23 cellular contexts compared by ENCODE assay signal in the genomic region with DNA sequence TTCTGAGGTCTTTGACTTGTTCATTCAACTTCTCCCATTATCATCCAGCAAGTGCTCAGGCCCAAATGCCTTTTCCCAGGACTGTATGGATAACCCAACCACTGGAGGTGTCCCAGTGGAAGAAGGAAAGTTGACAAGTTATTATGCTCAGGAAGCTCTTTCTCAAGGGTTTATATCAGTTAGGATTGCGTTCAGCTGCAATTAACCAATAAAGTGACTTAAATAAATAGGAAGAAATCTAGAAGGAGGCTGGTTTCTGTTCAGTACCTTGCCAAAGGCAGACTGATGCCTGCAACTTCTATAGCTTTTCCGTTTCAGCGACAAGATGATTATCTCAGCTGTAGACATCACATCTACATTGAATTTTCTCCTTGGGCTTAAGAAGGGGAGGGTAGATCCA.
"Had no signal": no experiment of that assay in that cellular context is flagged by ENCODE, and none has a peak within 500 bp of the region (broad histone marks: within the 10 kb centered on the region; RNA-seq: fewer than 3 reads in every experiment).

No MANE protein-coding gene starts in this region.

- ATAC-seq: activated T-cell treated with anti-CD3 and anti-CD28 coated beads, Interleukin-2, amount 50 U/mL, for 72 hours; effector memory CD8-positive, alpha-beta T cell had no signal

- H3K27ac ChIP-seq: brain microvascular endothelial cell, epithelial cell of prostate, esophagus squamous epithelium, VCaP had no signal

- H3K27me3 ChIP-seq: brain microvascular endothelial cell, esophagus squamous epithelium had no signal

- DNase-seq: activated CD4-positive, alpha-beta memory T cell treated with anti-CD3 and anti-CD28 coated beads, Interleukin-2, amount 10 ng/mL, durations not matched to agents 7 days and 5 days; activated CD4-positive, alpha-beta T cell treated with anti-CD3 and anti-CD28 coated beads for 1 hour; activated CD4-positive, alpha-beta T cell treated with anti-CD3 and anti-CD28 coated beads for 4 hours; activated CD4-positive, alpha-beta T cell treated with anti-CD3 and anti-CD28 coated beads, Interleukin-2, amount 10 ng/mL, durations not matched to agents 7 days and 5 days; activated CD4-positive, alpha-beta T cell treated with anti-CD3 and anti-CD28 coated beads, Interleukin-2, amount 50 U/mL, for 4 hours; activated CD8-positive, alpha-beta memory T cell treated with anti-CD3 and anti-CD28 coated beads, Interleukin-2, amount 50 U/mL, for 48 hours; activated gamma-delta T cell; activated naive CD4-positive, alpha-beta T cell treated with anti-CD3 and anti-CD28 coated beads, Interleukin-2, amount 50 U/mL, for 16 hours; activated naive CD4-positive, alpha-beta T cell treated with Interleukin-2 at 50 U/mL for 16 hours; activated T-cell treated with anti-CD3 and anti-CD28 coated beads for 4 hours; activated T-cell treated with anti-CD3 and anti-CD28 coated beads, Interleukin-2, amount 50 U/mL, for 24 hours; activated T-cell treated with anti-CD3 and anti-CD28 coated beads, Interleukin-2, amount 50 U/mL, for 72 hours; amniotic stem cell; anterior cingulate cortex; brain microvascular endothelial cell; cortex of kidney; effector CD4-positive, alpha-beta T cell; effector memory CD8-positive, alpha-beta T cell; esophagus squamous epithelium; foreskin melanocyte; T-helper 2 cell had no signal

- H3K4me3 ChIP-seq: esophagus squamous epithelium had no signal

- H3K36me3 ChIP-seq: brain microvascular endothelial cell, esophagus squamous epithelium had no signal

- H3K9me3 ChIP-seq: esophagus squamous epithelium had no signal
